ENCODE assay signal across 3 cellular contexts in the genomic region with DNA sequence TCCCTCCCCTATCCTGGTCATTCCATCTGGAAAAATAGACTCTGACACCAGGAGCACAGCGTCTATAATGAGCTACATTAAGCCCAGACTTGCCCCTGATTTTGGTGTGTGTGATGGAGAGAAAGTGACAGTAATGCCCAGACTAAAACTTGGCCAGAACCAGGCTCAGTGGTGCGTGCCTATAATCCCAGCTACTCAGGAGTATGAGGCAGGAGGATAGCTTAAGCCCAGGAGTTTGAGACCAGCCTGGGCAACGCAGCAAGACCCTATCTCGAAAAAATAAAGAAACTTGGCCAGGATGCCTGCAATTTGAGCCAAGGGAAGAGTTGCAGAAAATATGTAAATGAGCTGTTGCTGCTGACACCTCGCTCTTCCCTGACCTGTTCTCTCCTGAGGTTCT.
TF ChIP-seq lines count a peak whose summit lies in the region.

No MANE protein-coding gene starts in this region.

TF ChIP-seq in IMR-90, 13 proteins besides CTCF, POLR2A, EP300 and RAD21 (continued from another document):
- TF ChIP-seq RFX5 (IDR thresholded peaks at IDR 0.05; ENCODE audit: low read depth, low read length) (no peak), RCOR1 (IDR thresholded peaks at IDR 0.05; ENCODE audit: insufficient replicate concordance, low read length) (no peak), SMC3 (IDR thresholded peaks at IDR 0.05; ENCODE audit: low read depth, low read length) (no peak), MAFK (IDR thresholded peaks at IDR 0.05; ENCODE audit: low read depth, low read length) (no peak), ELK1 (IDR thresholded peaks at IDR 0.05; ENCODE audit: borderline replicate concordance, low read depth, low read length) (no peak)
- TF ChIP-seq, protein P1, sequence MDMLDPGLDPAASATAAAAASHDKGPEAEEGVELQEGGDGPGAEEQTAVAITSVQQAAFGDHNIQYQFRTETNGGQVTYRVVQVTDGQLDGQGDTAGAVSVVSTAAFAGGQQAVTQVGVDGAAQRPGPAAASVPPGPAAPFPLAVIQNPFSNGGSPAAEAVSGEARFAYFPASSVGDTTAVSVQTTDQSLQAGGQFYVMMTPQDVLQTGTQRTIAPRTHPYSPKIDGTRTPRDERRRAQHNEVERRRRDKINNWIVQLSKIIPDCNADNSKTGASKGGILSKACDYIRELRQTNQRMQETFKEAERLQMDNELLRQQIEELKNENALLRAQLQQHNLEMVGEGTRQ (IDR thresholded peaks at IDR 0.05; ENCODE audit: low read depth, low read length) = no peak

TF ChIP-seq in WTC11, 78 proteins besides CTCF, POLR2A, EP300 and RAD21 (continued from another document):
- TF ChIP-seq, protein P2, sequence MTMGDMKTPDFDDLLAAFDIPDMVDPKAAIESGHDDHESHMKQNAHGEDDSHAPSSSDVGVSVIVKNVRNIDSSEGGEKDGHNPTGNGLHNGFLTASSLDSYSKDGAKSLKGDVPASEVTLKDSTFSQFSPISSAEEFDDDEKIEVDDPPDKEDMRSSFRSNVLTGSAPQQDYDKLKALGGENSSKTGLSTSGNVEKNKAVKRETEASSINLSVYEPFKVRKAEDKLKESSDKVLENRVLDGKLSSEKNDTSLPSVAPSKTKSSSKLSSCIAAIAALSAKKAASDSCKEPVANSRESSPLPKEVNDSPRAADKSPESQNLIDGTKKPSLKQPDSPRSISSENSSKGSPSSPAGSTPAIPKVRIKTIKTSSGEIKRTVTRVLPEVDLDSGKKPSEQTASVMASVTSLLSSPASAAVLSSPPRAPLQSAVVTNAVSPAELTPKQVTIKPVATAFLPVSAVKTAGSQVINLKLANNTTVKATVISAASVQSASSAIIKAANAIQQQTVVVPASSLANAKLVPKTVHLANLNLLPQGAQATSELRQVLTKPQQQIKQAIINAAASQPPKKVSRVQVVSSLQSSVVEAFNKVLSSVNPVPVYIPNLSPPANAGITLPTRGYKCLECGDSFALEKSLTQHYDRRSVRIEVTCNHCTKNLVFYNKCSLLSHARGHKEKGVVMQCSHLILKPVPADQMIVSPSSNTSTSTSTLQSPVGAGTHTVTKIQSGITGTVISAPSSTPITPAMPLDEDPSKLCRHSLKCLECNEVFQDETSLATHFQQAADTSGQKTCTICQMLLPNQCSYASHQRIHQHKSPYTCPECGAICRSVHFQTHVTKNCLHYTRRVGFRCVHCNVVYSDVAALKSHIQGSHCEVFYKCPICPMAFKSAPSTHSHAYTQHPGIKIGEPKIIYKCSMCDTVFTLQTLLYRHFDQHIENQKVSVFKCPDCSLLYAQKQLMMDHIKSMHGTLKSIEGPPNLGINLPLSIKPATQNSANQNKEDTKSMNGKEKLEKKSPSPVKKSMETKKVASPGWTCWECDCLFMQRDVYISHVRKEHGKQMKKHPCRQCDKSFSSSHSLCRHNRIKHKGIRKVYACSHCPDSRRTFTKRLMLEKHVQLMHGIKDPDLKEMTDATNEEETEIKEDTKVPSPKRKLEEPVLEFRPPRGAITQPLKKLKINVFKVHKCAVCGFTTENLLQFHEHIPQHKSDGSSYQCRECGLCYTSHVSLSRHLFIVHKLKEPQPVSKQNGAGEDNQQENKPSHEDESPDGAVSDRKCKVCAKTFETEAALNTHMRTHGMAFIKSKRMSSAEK (CRISPR knock-in tag; IDR thresholded peaks at IDR 0.05; ENCODE audit: borderline replicate concordance) = no peak
TF ChIP-seq in WTC11: peak in this region for 1.

TF ChIP-seq in SK-N-SH treated with all-trans-retinoic acid at 6 μM for 48 hours, 23 proteins besides CTCF, POLR2A, EP300 and RAD21 (continued from another document):
- no peak for TF ChIP-seq PATZ1 (CRISPR knock-in tag; IDR thresholded peaks at IDR 0.05; ENCODE audit: borderline replicate concordance)
- TF ChIP-seq TOX (CRISPR knock-in tag; IDR thresholded peaks at IDR 0.05; ENCODE audit: borderline replicate concordance) = no peak
